20 cellular contexts compared by ENCODE assay signal in genomic region chr2:95015261-95015918, GRCh38. TPM values are rescaled to one million over a fixed set of nuclear protein-coding genes. Genes with fewer than 3 reads are reported as not detected.
DNase-seq lines count a peak whose midpoint lies in the region; TF ChIP-seq lines count a peak whose summit lies in the region.
"Had no signal": no experiment of that assay in that cellular context is flagged by ENCODE, and none has a peak within 500 bp of the region (broad histone marks: within the 10 kb centered on the region; RNA-seq: fewer than 3 reads in every experiment).

No MANE protein-coding gene starts in this region.

- H3K4me3 Mint-ChIP-seq in activated CD4-positive, alpha-beta T cell treated with anti-CD3 and anti-CD28 coated beads, Interleukin-2, amount 10 ng/mL, durations not matched to agents 7 days and 5 days, result no peak overlapping the region
- no peak overlapping the region for H3K4me3 Mint-ChIP-seq in activated naive CD8-positive, alpha-beta T cell treated with anti-CD3 and anti-CD28 coated beads for 36 hours
- no peak overlapping the region for H3K4me3 Mint-ChIP-seq in Caco-2 (ENCODE audit: unreplicated experiment)
- H3K4me3 Mint-ChIP-seq: CD8-positive, alpha-beta T cell; H9 had no signal

- H3K27me3 ChIP-seq in GM23248 (replicated peaks; ENCODE audit: insufficient read depth), result peaks cover 39% of the 10 kb centered on the region
- H3K27me3 ChIP-seq in Caco-2 (replicated peaks; ENCODE audit: control insufficient read depth, insufficient read depth, low read length), result no peaks in the 10 kb centered on the region
- peaks cover 48% of the 10 kb centered on the region for H3K27me3 ChIP-seq in SK-N-SH (ENCODE audit: insufficient read depth)

- BruUV-seq in Caco-2 (replicated peaks; lab: Mats Ljungman, UMichigan), result no TSS peak

- CTCF ChIA-PET in activated CD4-positive, alpha-beta T cell treated with anti-CD3 and anti-CD28 coated beads, Interleukin-2, amount 10 ng/mL, durations not matched to agents 7 days and 5 days (lab: Charles Lee), result interaction anchor here (1.2 to 6.8 kb wide), 4 partner anchors 8 to 100 kb away, joined by 4 to 40 read pairs (median 6); partner anchors contain the start of gene MAL
- CTCF ChIA-PET in Caco-2 (lab: Charles Lee), result interaction anchor here (0.6 kb wide), 1 partner anchor 66 kb away, joined by 3 read pairs; no protein-coding TSS in a partner anchor
- CTCF ChIA-PET in SK-N-SH (lab: Yijun Ruan, JAX), result interaction anchor here (0.8 to 2.1 kb wide), 5 partner anchors 8 to 101 kb away, joined by 3 to 6 read pairs (median 5); no protein-coding TSS in a partner anchor

- no peak overlapping the region for H3K4me3 ChIP-seq in GM23248
- H3K4me3 ChIP-seq in Caco-2 (ENCODE audit: low read depth, low read length), result no peak overlapping the region
- H3K4me3 ChIP-seq in SK-N-SH (ENCODE audit: low read depth in 2 of 2, low read length in 1 of 2), result no peak overlapping the region

- intact Hi-C loops in Caco-2 (cut with micrococcal nuclease; ENCODE audit: unreplicated experiment), result no loop called here

- H3K4me1 ChIP-seq in GM23248 (ENCODE audit: insufficient read depth) (no peaks in the 10 kb centered on the region), Caco-2 (no peaks in the 10 kb centered on the region), SK-N-SH (ENCODE audit: control insufficient read depth in 1 of 2, insufficient read depth in 2 of 2, low read depth in 1 of 2, low read length in 1 of 2) (no peaks in the 10 kb centered on the region)

- no peak overlapping the region for H3K9ac ChIP-seq in GM23248
- no peak overlapping the region for H3K9ac ChIP-seq in SK-N-SH

- no peak for TF ChIP-seq EP300 in SK-N-SH (IDR thresholded peaks at IDR 0.05; ENCODE audit: borderline replicate concordance in 1 of 2, low read depth in 1 of 2, low read length in 1 of 2)

- H3K36me3 ChIP-seq in GM23248 (ENCODE audit: low read depth), result no peaks in the 10 kb centered on the region
- H3K36me3 ChIP-seq in Caco-2 (ENCODE audit: control insufficient read depth, insufficient read depth, low read length), result no peaks in the 10 kb centered on the region
- no peaks in the 10 kb centered on the region for H3K36me3 ChIP-seq in SK-N-SH (replicated peaks in 1 of 2; ENCODE audit: control insufficient read depth in 1 of 2, insufficient read depth in 2 of 2, low read length in 1 of 2)

- H2AFZ ChIP-seq in GM23248, result no peak overlapping the region
- H2AFZ ChIP-seq in SK-N-SH (ENCODE audit: low read depth), result no peak overlapping the region

- in situ Hi-C loops in GM23248 (cut with MboI), result no loop called here

- H3K36me3 Mint-ChIP-seq in activated CD4-positive, alpha-beta T cell treated with anti-CD3 and anti-CD28 coated beads, Interleukin-2, amount 10 ng/mL, durations not matched to agents 7 days and 5 days (ENCODE audit: low read depth), result no peaks in the 10 kb centered on the region
- H3K36me3 Mint-ChIP-seq in activated naive CD8-positive, alpha-beta T cell treated with anti-CD3 and anti-CD28 coated beads for 36 hours, result no peaks in the 10 kb centered on the region
- no peaks in the 10 kb centered on the region for H3K36me3 Mint-ChIP-seq in Caco-2 (ENCODE audit: insufficient read depth, unreplicated experiment)
- H3K36me3 Mint-ChIP-seq: CD8-positive, alpha-beta T cell had no signal

- no peaks in the 10 kb centered on the region for H3K79me2 ChIP-seq in GM23248 (ENCODE audit: insufficient read depth)
- no peaks in the 10 kb centered on the region for H3K79me2 ChIP-seq in SK-N-SH (ENCODE audit: insufficient read depth)

- TF ChIP-seq RAD21 in SK-N-SH (IDR thresholded peaks at IDR 0.05; ENCODE audit: low read length), result no peak

- H3K27ac ChIP-seq in GM23248, result no peak overlapping the region
- H3K27ac ChIP-seq in SK-N-SH (ENCODE audit: low read depth in 2 of 2, low read length in 1 of 2), result no peak overlapping the region

- H3K9me3 Mint-ChIP-seq in activated CD4-positive, alpha-beta T cell treated with anti-CD3 and anti-CD28 coated beads, Interleukin-2, amount 10 ng/mL, durations not matched to agents 7 days and 5 days, result no peaks in the 10 kb centered on the region
- no peaks in the 10 kb centered on the region for H3K9me3 Mint-ChIP-seq in activated naive CD8-positive, alpha-beta T cell treated with anti-CD3 and anti-CD28 coated beads for 36 hours
- H3K9me3 Mint-ChIP-seq in Caco-2 (ENCODE audit: unreplicated experiment), result no peaks in the 10 kb centered on the region
- H3K9me3 Mint-ChIP-seq: CD8-positive, alpha-beta T cell; H9 had no signal

- TF ChIP-seq CTCF in Caco-2 (IDR thresholded peaks at IDR 0.05; ENCODE audit: insufficient read depth in 1 of 2, low read depth in 1 of 2, low read length in 1 of 2, severe bottlenecking in 1 of 2, unreplicated experiment in 1 of 2) (no peak), SK-N-SH (IDR thresholded peaks at IDR 0.05) (no peak)

- H3K4me1 Mint-ChIP-seq in activated CD4-positive, alpha-beta T cell treated with anti-CD3 and anti-CD28 coated beads, Interleukin-2, amount 10 ng/mL, durations not matched to agents 7 days and 5 days, result peaks cover 18% of the 10 kb centered on the region
- H3K4me1 Mint-ChIP-seq in activated naive CD8-positive, alpha-beta T cell treated with anti-CD3 and anti-CD28 coated beads for 36 hours, result peaks cover 20% of the 10 kb centered on the region
- peaks cover 5% of the 10 kb centered on the region for H3K4me1 Mint-ChIP-seq in Caco-2 (ENCODE audit: low read depth, unreplicated experiment)

- POLR2A ChIA-PET in activated CD4-positive, alpha-beta T cell treated with anti-CD3 and anti-CD28 coated beads, Interleukin-2, amount 10 ng/mL, durations not matched to agents 7 days and 5 days (lab: Charles Lee), result no interaction called here
- POLR2A ChIA-PET in Caco-2 (lab: Charles Lee) (no interaction called here), SK-N-SH (lab: Yijun Ruan, JAX) (no interaction called here)

- no peaks in the 10 kb centered on the region for H3K27me3 Mint-ChIP-seq in activated CD4-positive, alpha-beta T cell treated with anti-CD3 and anti-CD28 coated beads, Interleukin-2, amount 10 ng/mL, durations not matched to agents 7 days and 5 days
- H3K27me3 Mint-ChIP-seq in activated naive CD8-positive, alpha-beta T cell treated with anti-CD3 and anti-CD28 coated beads for 36 hours, result no peaks in the 10 kb centered on the region
- H3K27me3 Mint-ChIP-seq in Caco-2 (ENCODE audit: insufficient read depth, unreplicated experiment), result peaks cover 14% of the 10 kb centered on the region

- H3F3A ChIP-seq in GM23248 (ENCODE audit: insufficient read depth), result no peaks in the 10 kb centered on the region
- H3F3A ChIP-seq in SK-N-SH (replicated peaks; ENCODE audit: insufficient read depth), result no peaks in the 10 kb centered on the region

- no peaks in the 10 kb centered on the region for H4K20me1 ChIP-seq in GM23248 (ENCODE audit: insufficient read depth)
- no peaks in the 10 kb centered on the region for H4K20me1 ChIP-seq in SK-N-SH (ENCODE audit: insufficient read depth)

- no peak overlapping the region for H3K27ac Mint-ChIP-seq in activated CD4-positive, alpha-beta T cell treated with anti-CD3 and anti-CD28 coated beads, Interleukin-2, amount 10 ng/mL, durations not matched to agents 7 days and 5 days
- H3K27ac Mint-ChIP-seq in activated naive CD8-positive, alpha-beta T cell treated with anti-CD3 and anti-CD28 coated beads for 36 hours, result peak overlapping the region; percentile 45
- no peak overlapping the region for H3K27ac Mint-ChIP-seq in Caco-2 (ENCODE audit: unreplicated experiment)
- H3K27ac Mint-ChIP-seq: CD8-positive, alpha-beta T cell; H9 had no signal

- H3K4me2 ChIP-seq in GM23248 (ENCODE audit: unreplicated experiment) (no peak overlapping the region), SK-N-SH (no peak overlapping the region)

- 15 to 24% methylated on average over 15 of the region's 15 CpGs for WGBS in GM23248 (ENCODE audit: low coverage in 1 of 2, low lambda C conversion rate in 2 of 2, missing lambda C conversion rate in 2 of 2), 2 experiments
- WGBS in SK-N-SH (ENCODE audit: low lambda C conversion rate), result 52% methylated on average over 15 of the region's 15 CpGs

- H3K9me3 ChIP-seq in GM23248 (ENCODE audit: low read depth) (no peaks in the 10 kb centered on the region), Caco-2 (no peaks in the 10 kb centered on the region), SK-N-SH (no peaks in the 10 kb centered on the region)

- DNase-seq in activated CD4-positive, alpha-beta T cell treated with anti-CD3 and anti-CD28 coated beads for 48 hours, result peak; percentile 47
- DNase-seq in activated CD4-positive, alpha-beta T cell treated with anti-CD3 and anti-CD28 coated beads, Interleukin-2, amount 10 ng/mL, durations not matched to agents 7 days and 5 days, result no peak
- DNase-seq in GM23248 (peak; percentile 16), Caco-2 (no peak), C1 segment of cervical spinal cord (lab: John Stamatoyannopoulos, UW) (no peak), SK-N-SH (no peak)
- peak; percentile 41 for DNase-seq in activated naive CD8-positive, alpha-beta T cell treated with anti-CD3 and anti-CD28 coated beads for 36 hours
- peak; percentile 34 for DNase-seq in stimulated activated CD8-positive, alpha-beta memory T cell treated with anti-CD3 and anti-CD28 coated beads, Interleukin-4, amount 100 ng/mL, for 48 hours
- DNase-seq: 8988T; CD8-positive, alpha-beta T cell; DMS79; H9; IMR-90; Kasumi-1; NCI-H1417; NCI-H1930; NCI-H69; OCI-M1 had no signal

- H3K9me2 ChIP-seq in GM23248 (ENCODE audit: insufficient read depth) (no peaks in the 10 kb centered on the region), SK-N-SH (no peaks in the 10 kb centered on the region)

TF ChIP-seq in SK-N-SH, 30 proteins besides CTCF, POLR2A, EP300 and RAD21 (continues in another document):
- TF ChIP-seq CHD2 (IDR thresholded peaks at IDR 0.05; ENCODE audit: low read length, partially characterized antibody) (no peak), SMC3 (IDR thresholded peaks at IDR 0.05; ENCODE audit: low read depth, low read length) (no peak), RCOR1 (IDR thresholded peaks at IDR 0.05; ENCODE audit: low read length) (no peak), TCF12 (IDR thresholded peaks at IDR 0.05) (no peak), MEF2A (IDR thresholded peaks at IDR 0.05; ENCODE audit: borderline replicate concordance, low read depth) (no peak)

RNA-seq across cellular contexts. Expression of gene MAL, which starts 10.1 kb away (rescaled TPM):
- total RNA-seq in activated CD4-positive, alpha-beta T cell treated with anti-CD3 and anti-CD28 coated beads, Interleukin-2, amount 10 ng/mL, durations not matched to agents 7 days and 5 days, result 100 to 1,000 TPM; 237 to 339 TPM
- not detected in 2 replicates for total RNA-seq in GM23248 (2014; rRNA removed; shearing (Covaris generic))
- polyA plus RNA-seq in GM23248 (2016; fragmentation: Nextera tagmentation; extraction: Ambion mirVana), result not detected in 2 replicates
- 10 to 100 TPM; 50.8 to 52.9 TPM for total RNA-seq in activated naive CD8-positive, alpha-beta T cell treated with anti-CD3 and anti-CD28 coated beads for 36 hours
- total RNA-seq in Caco-2 (2022), result not detected in 2 replicates
- polyA plus RNA-seq in SK-N-SH (2012; rRNA removed), result not detected in 2 replicates
- not detected in 2 replicates for polyA plus RNA-seq in SK-N-SH (2012; cell fraction: cytosol; rRNA removed)
- not detected in 2 replicates for polyA plus RNA-seq in SK-N-SH (2012; cell fraction: nucleus; rRNA removed)
- total RNA-seq: H9, HT1080, IMR-90 had no signal
- polyA plus RNA-seq: BJ, IMR-90 had no signal

Comparison
In these comparisons a context has a peak if more than half of its experiments do, and no peak if none do; other contexts are left out.
1. DNase-seq: peak in activated CD4-positive, alpha-beta T cell treated with anti-CD3 and anti-CD28 coated beads for 48 hours (single experiment), GM23248 (single experiment), activated naive CD8-positive, alpha-beta T cell treated with anti-CD3 and anti-CD28 coated beads for 36 hours (single experiment) and stimulated activated CD8-positive, alpha-beta memory T cell treated with anti-CD3 and anti-CD28 coated beads, Interleukin-4, amount 100 ng/mL, for 48 hours (single experiment); none in activated CD4-positive, alpha-beta T cell treated with anti-CD3 and anti-CD28 coated beads, Interleukin-2, amount 10 ng/mL, durations not matched to agents 7 days and 5 days (single experiment), Caco-2 (0 of 2), C1 segment of cervical spinal cord (0 of 14) and SK-N-SH (single experiment).
2. RNA of gene MAL, which starts 10.1 kb away (total RNA-seq): 237 to 339 TPM in activated CD4-positive, alpha-beta T cell treated with anti-CD3 and anti-CD28 coated beads, Interleukin-2, amount 10 ng/mL, durations not matched to agents 7 days and 5 days and 50.8 to 52.9 TPM in activated naive CD8-positive, alpha-beta T cell treated with anti-CD3 and anti-CD28 coated beads for 36 hours; not detected in GM23248 and not detected in Caco-2; every median in the first group is over 10 times any median in the second.